5 cellular contexts compared by ENCODE assay signal in the genomic region with DNA sequence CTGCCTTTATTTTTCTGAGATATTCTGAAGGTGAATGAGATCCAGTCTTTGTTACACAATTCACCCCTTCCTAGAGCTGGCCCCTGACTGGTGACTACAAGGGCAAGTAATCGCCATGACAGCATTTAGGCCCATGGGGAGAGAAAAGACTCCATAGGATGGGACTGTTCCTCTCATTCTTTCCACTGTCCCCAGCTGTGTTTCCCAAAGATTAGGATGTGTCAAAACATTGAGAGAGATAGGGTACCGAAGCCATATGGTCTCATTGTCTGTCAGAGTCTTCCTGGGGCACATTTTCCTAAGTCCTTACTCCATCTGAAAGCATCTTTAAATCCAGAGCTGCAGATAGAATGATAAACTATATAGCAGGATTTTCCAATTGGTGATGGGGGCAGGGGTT.
"Had no signal": no experiment of that assay in that cellular context is flagged by ENCODE, and none has a peak within 500 bp of the region (broad histone marks: within the 10 kb centered on the region; RNA-seq: fewer than 3 reads in every experiment).

No MANE protein-coding gene starts in this region.

- H3K4me3 Mint-ChIP-seq: GM23338, H9 had no signal

- H2AFZ ChIP-seq: GM23338 had no signal

- H3K4me2 ChIP-seq: GM23338 had no signal

- H3K4me3 ChIP-seq: GM23338, K562 had no signal

- ATAC-seq: GM23338, K562 had no signal

- DNase-seq: H9, HCEC 1CT, IMR-90 had no signal

- H3K27ac Mint-ChIP-seq: GM23338, H9 had no signal

- H3K4me1 Mint-ChIP-seq: GM23338 had no signal
